ENCODE assay signal across 20 cellular contexts in genomic region chr17:62665599-62665998, GRCh38. TPM values are rescaled to one million over a fixed set of nuclear protein-coding genes. Genes with fewer than 3 reads are reported as not detected.
A peak's percentile ranks its signal among the peaks of the same experiment; 100 is the strongest.
DNase-seq lines count a peak whose midpoint lies in the region; ATAC-seq and TF ChIP-seq lines count a peak whose summit lies in the region.
"Had no signal": no experiment of that assay in that cellular context is flagged by ENCODE, and none has a peak within 500 bp of the region (broad histone marks: within the 10 kb centered on the region; RNA-seq: fewer than 3 reads in every experiment).

No MANE protein-coding gene starts in this region.

- H3K27ac Mint-ChIP-seq in CD14-positive monocyte, result no peak overlapping the region
- H3K27ac Mint-ChIP-seq: CD4-positive, alpha-beta memory T cell; HFFc6; IgD-negative memory B cell had no signal

- H3K27ac ChIP-seq in neuronal stem cell (replicated peaks; ENCODE audit: low read length) (no peak overlapping the region), upper lobe of right lung (no peak overlapping the region)
- H3K27ac ChIP-seq: 22Rv1, A549, C4-2B had no signal

- H3K4me1 ChIP-seq in neuronal stem cell (ENCODE audit: control insufficient read depth in 2 of 2, insufficient read depth in 1 of 2, low read depth in 1 of 2, low read length in 2 of 2) (peaks cover 0 to 2% of the 10 kb centered on the region in 2 donors), upper lobe of right lung (no peaks in the 10 kb centered on the region)
- H3K4me1 ChIP-seq: A549 had no signal

- peaks cover 0 to 3% (median 2%) of the 10 kb centered on the region in 3 donors for H3K27me3 Mint-ChIP-seq in CD14-positive monocyte (ENCODE audit: low read depth in 3 of 3)
- H3K27me3 Mint-ChIP-seq: IgD-negative memory B cell had no signal

- peaks cover 8% of the 10 kb centered on the region for H3K4me1 Mint-ChIP-seq in CD14-positive monocyte
- H3K4me1 Mint-ChIP-seq: CD4-positive, alpha-beta memory T cell; IgD-negative memory B cell had no signal

- peaks cover 3 to 8% (median 5%) of the 10 kb centered on the region in 7 donors for H3K9me3 Mint-ChIP-seq in CD14-positive monocyte

- H3K27me3 ChIP-seq in neuronal stem cell (ENCODE audit: control insufficient read depth in 3 of 3, insufficient read depth in 3 of 3, low read depth in 1 of 3, low read length in 3 of 3) (no peaks in the 10 kb centered on the region), upper lobe of right lung (no peaks in the 10 kb centered on the region)

- no peak overlapping the region for H3K23ac ChIP-seq in neuronal stem cell (ENCODE audit: low read depth, low read length, poor library complexity)

- no peak overlapping the region for H2BK12ac ChIP-seq in neuronal stem cell (ENCODE audit: low read length)

- H3K79me1 ChIP-seq in neuronal stem cell (ENCODE audit: low read depth, low read length), result peaks cover 3% of the 10 kb centered on the region

- no peaks in the 10 kb centered on the region for H3K36me3 Mint-ChIP-seq in CD14-positive monocyte
- H3K36me3 Mint-ChIP-seq: IgD-negative memory B cell had no signal

- WGBS in neuronal stem cell (ENCODE audit: extremely low coverage in 2 of 2, insufficient read length in 2 of 2, insufficient replicate concordance in 1 of 2), 2 donors, result no CpG with 5 or more reads among the region's 3 CpGs

- no peak overlapping the region for H3K18ac ChIP-seq in neuronal stem cell (ENCODE audit: low read length)

- no peak overlapping the region for H3K4me3 Mint-ChIP-seq in CD14-positive monocyte
- H3K4me3 Mint-ChIP-seq: CD4-positive, alpha-beta memory T cell; HFFc6; IgD-negative memory B cell had no signal

- no peak overlapping the region for H3K9ac ChIP-seq in neuronal stem cell (ENCODE audit: low read depth, low read length, poor library complexity)

- H3K4me2 ChIP-seq in neuronal stem cell (ENCODE audit: insufficient read depth, low read length, poor library complexity, severe bottlenecking), result no peak overlapping the region
- H3K4me2 ChIP-seq: A549 had no signal

- H3K9me3 ChIP-seq in neuronal stem cell (replicated peaks in 1 of 2; ENCODE audit: control insufficient read depth in 2 of 2, insufficient read depth in 1 of 2, low read depth in 1 of 2, low read length in 2 of 2) (peaks cover 5% of the 10 kb centered on the region in 2 donors), upper lobe of right lung (no peaks in the 10 kb centered on the region)

- H3K36me3 ChIP-seq in neuronal stem cell (replicated peaks in 1 of 2; ENCODE audit: control insufficient read depth in 2 of 2, insufficient read depth in 2 of 2, low read length in 2 of 2) (peaks cover 6 to 60% of the 10 kb centered on the region in 2 donors), upper lobe of right lung (peaks cover 8% of the 10 kb centered on the region)

- H2AK5ac ChIP-seq in neuronal stem cell (ENCODE audit: low read depth, low read length), result peak overlapping the region; percentile 19

- H2BK120ac ChIP-seq in neuronal stem cell (ENCODE audit: low read depth, low read length), result no peak overlapping the region

- peak; percentile 21 for DNase-seq in activated CD4-positive, CD25-positive, alpha-beta regulatory T cell treated with anti-CD3 and anti-CD28 coated beads, Interleukin-2, amount 50 U/mL, for 72 hours
- DNase-seq in activated CD4-positive, CD25-positive, alpha-beta regulatory T cell (lab: John Stamatoyannopoulos, UW), result no peak
- DNase-seq in CD14-positive monocyte (ENCODE audit: low spot score) (peak; percentile 7), neuronal stem cell (ENCODE audit: low spot score) (no peak), upper lobe of right lung (peak; percentile 43)
- no peak for DNase-seq in activated CD8-positive, alpha-beta memory T cell treated with anti-CD3 and anti-CD28 coated beads for 24 hours
- DNase-seq: AML-193; CD4-positive, alpha-beta memory T cell; DMS153; DMS79 treated with DMSO at 0.1 percent for 48 hours; GF-D8; GOT3; HFFc6 had no signal

- H2BK5ac ChIP-seq in neuronal stem cell (ENCODE audit: low read length), result no peak overlapping the region

- no peak overlapping the region for H4K91ac ChIP-seq in neuronal stem cell (ENCODE audit: low read depth, low read length, poor library complexity)

- TF ChIP-seq CTCF in CD14-positive monocyte (IDR thresholded peaks at IDR 0.05), result no peak
- no peak for TF ChIP-seq CTCF in upper lobe of right lung (IDR thresholded peaks at IDR 0.05)

- no peak for ATAC-seq in upper lobe of right lung
- no peak for ATAC-seq in HG03520 (IDR thresholded peaks at IDR 0.05; ENCODE audit: unreplicated experiment)
- ATAC-seq: HCT116 had no signal

- no peak overlapping the region for H3K14ac ChIP-seq in neuronal stem cell (ENCODE audit: low read length)

- H3K4ac ChIP-seq in neuronal stem cell (ENCODE audit: low read length), result no peak overlapping the region

- no peak overlapping the region for H2BK15ac ChIP-seq in neuronal stem cell (ENCODE audit: low read length)

- H4K8ac ChIP-seq in neuronal stem cell (ENCODE audit: low read depth, low read length), result no peak overlapping the region

- H2AFZ ChIP-seq in neuronal stem cell (ENCODE audit: low read length), result no peak overlapping the region

- intact Hi-C loops in CD14-positive monocyte (cut with micrococcal nuclease) (no loop called here), upper lobe of right lung (cut with DNase I) (no loop called here)

- no peak overlapping the region for H3K4me3 ChIP-seq in neuronal stem cell (ENCODE audit: low read length in 2 of 2)
- H3K4me3 ChIP-seq in upper lobe of right lung, result no peak overlapping the region
- H3K4me3 ChIP-seq: A549 had no signal

RNA-seq across cellular contexts. Expression of gene MRC2, which starts 38.1 kb away (rescaled TPM):
- not detected for polyA plus RNA-seq in CD14-positive monocyte
- polyA plus RNA-seq in neuronal stem cell (2013, experiment 1 of 2), result 31.9 TPM
- polyA plus RNA-seq in neuronal stem cell (2013, experiment 2 of 2), result 33.3 TPM
- 127 TPM for total RNA-seq in upper lobe of right lung
- total RNA-seq: HepG2 had no signal
- polyA plus RNA-seq: HepG2 had no signal

Comparison
In these comparisons a context has a peak if more than half of its experiments do, and no peak if none do; other contexts are left out.
1. DNase-seq: peak in activated CD4-positive, CD25-positive, alpha-beta regulatory T cell treated with anti-CD3 and anti-CD28 coated beads, Interleukin-2, amount 50 U/mL, for 72 hours (single experiment), CD14-positive monocyte (single experiment) and upper lobe of right lung (single experiment); none in activated CD4-positive, CD25-positive, alpha-beta regulatory T cell (0 of 4), neuronal stem cell (single experiment) and activated CD8-positive, alpha-beta memory T cell treated with anti-CD3 and anti-CD28 coated beads for 24 hours (single experiment).